In genomic region chr12:97837401-97837800, GRCh38 we compare ENCODE assay signal across 16 cellular contexts.
A peak's percentile ranks its signal among the peaks of the same experiment; 100 is the strongest.
DNase-seq lines count a peak whose midpoint lies in the region; ATAC-seq and TF ChIP-seq lines count a peak whose summit lies in the region.
"Had no signal": no experiment of that assay in that cellular context is flagged by ENCODE, and none has a peak within 500 bp of the region (broad histone marks: within the 10 kb centered on the region; RNA-seq: fewer than 3 reads in every experiment).

No MANE protein-coding gene starts in this region.

- H3K36me3 ChIP-seq in MG63 (no peaks in the 10 kb centered on the region), lung (ENCODE audit: control insufficient read depth in 2 of 2, insufficient read depth in 2 of 2, low read length in 2 of 2) (no peaks in the 10 kb centered on the region)
- H3K36me3 ChIP-seq: breast epithelium, neural progenitor cell had no signal

- H3K9me3 ChIP-seq in MG63 (no peaks in the 10 kb centered on the region), lung (ENCODE audit: control insufficient read depth in 2 of 2, insufficient read depth in 1 of 2, low read length in 1 of 2) (no peaks in the 10 kb centered on the region)
- H3K9me3 ChIP-seq: breast epithelium had no signal

- ATAC-seq in lung (ENCODE audit: insufficient read depth, low FRiP score) (peak; percentile 88), GM19328 (IDR thresholded peaks at IDR 0.05; ENCODE audit: unreplicated experiment) (no peak), GM21723 (IDR thresholded peaks at IDR 0.05; ENCODE audit: unreplicated experiment) (no peak)
- ATAC-seq: activated CD8-positive, alpha-beta T cell treated with anti-CD3 and anti-CD28 coated beads, Interleukin-2, amount 10 ng/mL, durations not matched to agents 7 days and 5 days had no signal

- in situ Hi-C loops in KBM-7 (cut with MboI; ENCODE audit: low pct_unique_long_range_greater_than_20kb, low sequenced_read_pairs) = no loop called here

- H3K27me3 ChIP-seq in MG63 = no peaks in the 10 kb centered on the region
- H3K27me3 ChIP-seq in lung (ENCODE audit: control insufficient read depth, insufficient read depth) = no peaks in the 10 kb centered on the region
- H3K27me3 ChIP-seq: breast epithelium, neural progenitor cell had no signal

- no peaks in the 10 kb centered on the region for H3K4me1 ChIP-seq in lung (ENCODE audit: control insufficient read depth in 2 of 2, insufficient read depth in 2 of 2, low read length in 2 of 2)
- H3K4me1 ChIP-seq: breast epithelium had no signal

- peak; percentile 33 for DNase-seq in A172 (ENCODE audit: low spot score)
- DNase-seq in MG63 = peak; percentile 26
- DNase-seq in cardiac fibroblast (ENCODE audit: low read depth in 2 of 2) = peak; percentile 15 to 24
- DNase-seq in lung (ENCODE audit: low spot score) = peak; percentile 42
- no peak for DNase-seq in epidermal melanocyte (ENCODE audit: insufficient read length, low spot score)
- no peak for DNase-seq in KBM-7
- DNase-seq: activated CD8-positive, alpha-beta T cell treated with anti-CD3 and anti-CD28 coated beads, Interleukin-2, amount 10 ng/mL, durations not matched to agents 7 days and 5 days; activated effector memory CD4-positive, alpha-beta T cell treated with Interleukin-2 at 50 U/mL for 16 hours; DMS153; effector CD8-positive, alpha-beta T cell; substantia nigra had no signal

- TF ChIP-seq CTCF in cardiac fibroblast (IDR thresholded peaks at IDR 0.05; ENCODE audit: low read depth, low read length) (no peak), lung (IDR thresholded peaks at IDR 0.05; ENCODE audit: control extremely low read depth, extremely low read depth) (no peak)

- H3K4me3 ChIP-seq in MG63 = no peak overlapping the region
- no peak overlapping the region for H3K4me3 ChIP-seq in cardiac fibroblast (replicated peaks in 1 of 2; ENCODE audit: low read depth in 2 of 2, low read length in 2 of 2)
- no peak overlapping the region for H3K4me3 ChIP-seq in lung
- H3K4me3 ChIP-seq: breast epithelium, neural progenitor cell, SK-N-MC had no signal

- H3K27ac ChIP-seq in lung (ENCODE audit: low read depth in 1 of 2, low read length in 1 of 2) = no peak overlapping the region
- H3K27ac ChIP-seq: breast epithelium, neural progenitor cell, SK-N-MC had no signal

Comparison
In these comparisons a context has a peak if more than half of its experiments do, and no peak if none do; other contexts are left out.
1. DNase-seq: peak in A172 (single experiment), MG63 (single experiment), cardiac fibroblast (2 of 2) and lung (single experiment); none in epidermal melanocyte (single experiment) and KBM-7 (single experiment).